Comparison of ENCODE assay signal across 21 cellular contexts in genomic region chr20:33716498-33716897, GRCh38. TPM values are rescaled to one million over a fixed set of nuclear protein-coding genes. Genes with fewer than 3 reads are reported as not detected.
DNase-seq lines count a peak whose midpoint lies in the region; ATAC-seq and TF ChIP-seq lines count a peak whose summit lies in the region.
"Had no signal": no experiment of that assay in that cellular context is flagged by ENCODE, and none has a peak within 500 bp of the region (broad histone marks: within the 10 kb centered on the region; RNA-seq: fewer than 3 reads in every experiment).

No MANE protein-coding gene starts in this region.

- CTCF ChIA-PET in RWPE1 (lab: Yijun Ruan, JAX): no interaction called here

- DNase-seq in stimulated activated naive CD8-positive, alpha-beta T cell treated with anti-CD3 and anti-CD28 coated beads, Interleukin-15, amount 100 ng/mL, for 72 hours: no peak
- no peak for DNase-seq in stimulated activated naive CD8-positive, alpha-beta T cell treated with anti-CD3 and anti-CD28 coated beads, Interleukin-15, Interleukin-2, amounts not matched to agents 100 U/mL and 50 U/mL, for 24 hours
- DNase-seq in RWPE1 (ENCODE audit: low spot score) (no peak), COLO668 (lab: John Stamatoyannopoulos, UW; ENCODE audit: unreplicated experiment) (no peak)
- DNase-seq: Calu3; CD4-positive, CD25-positive, alpha-beta regulatory T cell; CD8-positive, alpha-beta memory T cell; COR-L47; DMS53; DMS79 treated with DMSO at 0.1 percent for 48 hours; GF-D8; H9 had no signal

- peaks cover 28% of the 10 kb centered on the region for H3K4me1 Mint-ChIP-seq in stimulated activated naive CD8-positive, alpha-beta T cell treated with anti-CD3 and anti-CD28 coated beads, Interleukin-15, amount 100 ng/mL, for 72 hours
- H3K4me1 Mint-ChIP-seq in activated T-helper 17 cell treated with anti-CD3 and anti-CD28 coated beads, Interleukin-2, amount 50 U/mL, for 72 hours: peaks cover 9% of the 10 kb centered on the region
- H3K4me1 Mint-ChIP-seq: GM23338 had no signal

- peaks cover 32% of the 10 kb centered on the region for H3K36me3 Mint-ChIP-seq in activated T-helper 17 cell treated with anti-CD3 and anti-CD28 coated beads, Interleukin-2, amount 50 U/mL, for 72 hours (ENCODE audit: low read depth)

- no peaks in the 10 kb centered on the region for H3K27me3 Mint-ChIP-seq in stimulated activated naive CD8-positive, alpha-beta T cell treated with anti-CD3 and anti-CD28 coated beads, Interleukin-15, amount 100 ng/mL, for 72 hours
- no peaks in the 10 kb centered on the region for H3K27me3 Mint-ChIP-seq in activated T-helper 17 cell treated with anti-CD3 and anti-CD28 coated beads, Interleukin-2, amount 50 U/mL, for 72 hours
- H3K27me3 Mint-ChIP-seq: B cell; CD4-positive, CD25-positive, alpha-beta regulatory T cell had no signal

- TF ChIP-seq CTCF in RWPE1 (conservative IDR thresholded peaks at IDR 0.05; ENCODE audit: low read depth): no peak

- peak overlapping the region; percentile 21 for H3K27ac ChIP-seq in RWPE1
- H3K27ac ChIP-seq: BLaER1, C4-2B had no signal

- no peaks in the 10 kb centered on the region for H3K9me3 Mint-ChIP-seq in stimulated activated naive CD8-positive, alpha-beta T cell treated with anti-CD3 and anti-CD28 coated beads, Interleukin-15, amount 100 ng/mL, for 72 hours
- peaks cover 4% of the 10 kb centered on the region for H3K9me3 Mint-ChIP-seq in activated T-helper 17 cell treated with anti-CD3 and anti-CD28 coated beads, Interleukin-2, amount 50 U/mL, for 72 hours
- H3K9me3 Mint-ChIP-seq: CD8-positive, alpha-beta memory T cell; H9 had no signal

- ATAC-seq in stimulated activated naive CD8-positive, alpha-beta T cell treated with anti-CD3 and anti-CD28 coated beads, Interleukin-15, amount 100 ng/mL, for 72 hours: no peak
- ATAC-seq in stimulated activated naive CD8-positive, alpha-beta T cell treated with anti-CD3 and anti-CD28 coated beads, Interleukin-15, Interleukin-2, amounts not matched to agents 100 U/mL and 50 U/mL, for 24 hours: no peak
- ATAC-seq in activated T-helper 17 cell treated with anti-CD3 and anti-CD28 coated beads, Interleukin-2, amount 50 U/mL, for 72 hours (replicated peaks): no peak
- ATAC-seq in HG03457 (IDR thresholded peaks at IDR 0.05; ENCODE audit: unreplicated experiment): no peak
- ATAC-seq: GM23338, HCT116 had no signal

- H3K4me3 Mint-ChIP-seq in stimulated activated naive CD8-positive, alpha-beta T cell treated with anti-CD3 and anti-CD28 coated beads, Interleukin-15, amount 100 ng/mL, for 72 hours: no peak overlapping the region
- H3K4me3 Mint-ChIP-seq in activated T-helper 17 cell treated with anti-CD3 and anti-CD28 coated beads, Interleukin-2, amount 50 U/mL, for 72 hours: no peak overlapping the region
- H3K4me3 Mint-ChIP-seq: B cell; CD4-positive, CD25-positive, alpha-beta regulatory T cell; GM23338; H9 had no signal

- POLR2A ChIA-PET in RWPE1 (lab: Yijun Ruan, JAX; ENCODE audit: low non-redundant PET): interaction anchor here (0.6 kb wide), 1 partner anchor 11 kb away, joined by 6 read pairs; no protein-coding TSS in a partner anchor

- peak overlapping the region; percentile 29 to 55 for H3K27ac Mint-ChIP-seq in stimulated activated naive CD8-positive, alpha-beta T cell treated with anti-CD3 and anti-CD28 coated beads, Interleukin-15, amount 100 ng/mL, for 72 hours
- peak overlapping the region; percentile 48 for H3K27ac Mint-ChIP-seq in activated T-helper 17 cell treated with anti-CD3 and anti-CD28 coated beads, Interleukin-2, amount 50 U/mL, for 72 hours
- H3K27ac Mint-ChIP-seq: B cell; CD4-positive, CD25-positive, alpha-beta regulatory T cell; GM23338 had no signal

RNA-seq across cellular contexts. Expression of gene PXMP4, which starts 3.6 kb away (rescaled TPM):
- total RNA-seq in activated T-helper 17 cell treated with anti-CD3 and anti-CD28 coated beads, Interleukin-2, amount 50 U/mL, for 72 hours: 1 to 10 TPM; 6.7 to 8.0 TPM

RNA-seq across cellular contexts. Expression of gene ZNF341, which starts 15.3 kb away (rescaled TPM):
- 1 to 10 TPM; 6.4 to 9.0 TPM for total RNA-seq in activated T-helper 17 cell treated with anti-CD3 and anti-CD28 coated beads, Interleukin-2, amount 50 U/mL, for 72 hours

RNA-seq across cellular contexts. Expression of gene E2F1, which starts 30.3 kb away (rescaled TPM):
- 10 to 100 TPM; 40.2 to 65.4 TPM for total RNA-seq in activated T-helper 17 cell treated with anti-CD3 and anti-CD28 coated beads, Interleukin-2, amount 50 U/mL, for 72 hours

RNA-seq across cellular contexts. Expression of gene NECAB3, which starts 42.3 kb away (rescaled TPM):
- total RNA-seq in activated T-helper 17 cell treated with anti-CD3 and anti-CD28 coated beads, Interleukin-2, amount 50 U/mL, for 72 hours: 10 to 100 TPM; 20.8 to 26.5 TPM

RNA-seq across cellular contexts. Expression of gene ACTL10, which starts 49.8 kb away (rescaled TPM):
- 1 to 10 TPM; 1.5 to 2.6 TPM for total RNA-seq in activated T-helper 17 cell treated with anti-CD3 and anti-CD28 coated beads, Interleukin-2, amount 50 U/mL, for 72 hours
- total RNA-seq: G401, H4 had no signal
